In the genomic region with DNA sequence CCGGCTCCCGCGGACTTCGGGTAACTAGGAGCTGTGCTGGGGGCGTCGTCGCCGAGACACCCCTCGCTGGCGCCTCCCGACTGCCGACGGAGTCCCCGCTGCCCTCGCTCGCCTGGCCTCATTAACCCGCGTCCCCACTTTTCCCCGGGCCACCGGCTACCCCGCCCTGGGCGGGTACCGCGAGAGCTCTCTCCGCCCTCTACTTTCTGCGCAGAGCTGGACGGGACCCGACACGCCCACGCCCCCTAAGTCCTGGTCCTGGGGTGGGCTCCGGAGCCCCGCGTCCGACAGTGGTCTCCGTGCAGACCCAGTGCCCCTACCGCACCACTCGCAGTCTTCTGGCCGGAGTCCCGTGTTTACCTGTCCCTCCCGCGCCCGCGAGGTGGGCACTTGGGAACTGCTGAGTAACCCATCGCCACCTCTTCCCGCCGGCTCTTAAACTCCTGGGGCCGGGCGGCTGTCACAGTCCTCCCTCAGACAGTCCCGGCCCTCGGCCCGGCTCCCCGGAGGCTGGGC, we compare ENCODE assay signal across 8 cellular contexts. TPM values are rescaled to one million over a fixed set of nuclear protein-coding genes. Genes with fewer than 3 reads are reported as not detected.
A peak's percentile ranks its signal among the peaks of the same experiment; 100 is the strongest.
DNase-seq lines count a peak whose midpoint lies in the region; ATAC-seq and TF ChIP-seq lines count a peak whose summit lies in the region.

No MANE protein-coding gene starts in this region.

- H3K36me3 ChIP-seq in PC-9 (ENCODE audit: low read depth), result peaks cover 23% of the 10 kb centered on the region
- no peaks in the 10 kb centered on the region for H3K36me3 ChIP-seq in ovary

- no peaks in the 10 kb centered on the region for H3K9me2 ChIP-seq in PC-9 (ENCODE audit: insufficient read depth)

- no peaks in the 10 kb centered on the region for H3K27me3 ChIP-seq in PC-9 (ENCODE audit: insufficient read depth, low read depth)
- H3K27me3 ChIP-seq in foreskin keratinocyte, result no peaks in the 10 kb centered on the region
- no peaks in the 10 kb centered on the region for H3K27me3 ChIP-seq in ovary

- 0 to 1% (median 0%) methylated on average over 48 to 52 of the region's 52 CpGs for whole genome bisulfite sequencing in ovary, 3 donors

- TF ChIP-seq EP300 in ovary (IDR thresholded peaks at IDR 0.05), result no peak

- peak overlapping the region; percentile 89 for H3K4me2 ChIP-seq in PC-9

- in situ Hi-C loops in G401 (cut with HindIII; ENCODE audit: low sequenced_read_pairs), result no loop called here

- TF ChIP-seq POLR2A in ovary (IDR thresholded peaks at IDR 0.05), result no peak

- BruUV-seq in PC-9 (replicated peaks; lab: Mats Ljungman, UMichigan), result no TSS peak

- ATAC-seq in HG03280 (IDR thresholded peaks at IDR 0.05; ENCODE audit: unreplicated experiment) (peak; percentile 17), foreskin keratinocyte (peak; percentile 33)

- peak overlapping the region; percentile 39; the same call in 1 of the 2 replicates for H3K27ac ChIP-seq in PC-9
- peak overlapping the region; percentile 99 for H3K27ac ChIP-seq in foreskin keratinocyte
- H3K27ac ChIP-seq in ovary, result peak overlapping the region in 1 of 2 donors; percentile 47

- H3K4me3 ChIP-seq in PC-9 (peak overlapping the region; percentile 87), ovary (peak overlapping the region; percentile 86)

- TF ChIP-seq CTCF in PC-9 (conservative IDR thresholded peaks at IDR 0.05) (no peak), foreskin keratinocyte (conservative IDR thresholded peaks at IDR 0.05) (no peak), ovary (IDR thresholded peaks at IDR 0.05) (no peak)

- intact Hi-C loops in PC-9 (cut with micrococcal nuclease; ENCODE audit: unreplicated experiment) (loop anchor here (10.0 kb wide), 1 partner anchor 388 kb away; no protein-coding TSS in a partner anchor), ovary (cut with DNase I) (loop anchor here in 2 of 4 donors (2.0 to 10.0 kb wide), 2 partner anchors 24 to 168 kb away; partner anchors contain the start of gene FLOT2 (in 1 of the 2))

- H3K79me2 ChIP-seq in PC-9 (ENCODE audit: low read depth), result peaks cover 46% of the 10 kb centered on the region

- H3K9me3 ChIP-seq in PC-9 (ENCODE audit: insufficient read depth, low read depth) (no peaks in the 10 kb centered on the region), ovary (no peaks in the 10 kb centered on the region)

- POLR2A ChIA-PET in PC-9 (lab: Charles Lee; ENCODE audit: unreplicated experiment), result interaction anchor here (0.6 to 3.5 kb wide), 9 partner anchors 15 to 225 kb away, joined by 3 to 75 read pairs (median 32); partner anchors contain the start of genes ERAL1, PHF12, PROCA1 and TRAF4

- peaks cover 51% of the 10 kb centered on the region for H3K4me1 ChIP-seq in PC-9 (replicated peaks; ENCODE audit: insufficient read depth)
- H3K4me1 ChIP-seq in foreskin keratinocyte, result peaks cover 3% of the 10 kb centered on the region
- peaks cover 7% of the 10 kb centered on the region for H3K4me1 ChIP-seq in ovary (ENCODE audit: insufficient read depth)

- peak overlapping the region; percentile 88 for H2AFZ ChIP-seq in PC-9

- peaks cover 36% of the 10 kb centered on the region for H4K20me1 ChIP-seq in PC-9 (ENCODE audit: insufficient read depth)

- DNase-seq in G401 (ENCODE audit: low spot score) (peak; percentile 35), PC-9 (peak in 1 of 2 experiments; percentile 81), foreskin keratinocyte (peak in 1 of 2 donors; percentile 65), ovary (no peak), cerebellar nuclear complex (lab: John Stamatoyannopoulos, UW) (no peak), globus pallidus (ENCODE audit: low spot score) (no peak)
- peak; percentile 72 for DNase-seq in activated effector memory CD4-positive, alpha-beta T cell treated with Interleukin-2 at 50 U/mL for 16 hours

- peaks cover 72% of the 10 kb centered on the region for H3F3A ChIP-seq in PC-9 (ENCODE audit: insufficient read depth, low read depth)

- CTCF ChIA-PET in PC-9 (lab: Charles Lee), result interaction anchor here (0.6 to 3.5 kb wide), 18 partner anchors 9 to 391 kb away, joined by 3 to 60 read pairs (median 4); partner anchors contain the start of genes BLTP2 and TRAF4

RNA-seq across cellular contexts. Expression of gene TLCD1, which starts 0.4 kb away (rescaled TPM):
- 9.2 and 12.1 TPM in 2 replicates for total RNA-seq in G401 (2014; rRNA removed; shearing (Covaris generic))
- total RNA-seq in PC-9 (2021), result 14.7 and 19.4 TPM in 2 replicates
- total RNA-seq in foreskin keratinocyte, result 11.2 and 17.1 TPM in 2 replicates
- polyA plus RNA-seq in foreskin keratinocyte, result 17.7 and 19.4 TPM in 2 replicates
- total RNA-seq in ovary, result 1 to 10 TPM in 6 of 7 donors, not detected in 1; 1.3 to 7.0 (median 1.6) TPM
- 1 to 10 TPM in 1 of 2 donors, under 1 TPM in 1; 0.75 to 5.1 TPM for polyA plus RNA-seq in ovary

RNA-seq across cellular contexts. Expression of gene NEK8, which starts 2.1 kb away (rescaled TPM):
- total RNA-seq in G401 (2014; rRNA removed; shearing (Covaris generic)), result 10.2 and 15.1 TPM in 2 replicates
- total RNA-seq in PC-9 (2021) (11.5 and 12.1 TPM in 2 replicates), foreskin keratinocyte (3.4 and 3.6 TPM in 2 replicates), ovary (1 to 10 TPM; 2.3 to 8.3 (median 3.4) TPM)
- polyA plus RNA-seq in foreskin keratinocyte (2.0 and 2.1 TPM in 2 replicates), ovary (1 to 10 TPM; 1.9 to 2.2 TPM)

RNA-seq across cellular contexts. Expression of gene RPL23A, which starts 6.7 kb away (rescaled TPM):
- 1,133 and 1,289 TPM in 2 replicates for total RNA-seq in G401 (2014; rRNA removed; shearing (Covaris generic))
- 1,474 and 1,510 TPM in 2 replicates for total RNA-seq in PC-9 (2021)
- 1,328 and 1,341 TPM in 2 replicates for total RNA-seq in foreskin keratinocyte
- 1,847 and 1,895 TPM in 2 replicates for polyA plus RNA-seq in foreskin keratinocyte
- total RNA-seq in ovary, result 1,000 to 10,000 TPM; 1,369 to 3,979 (median 2,659) TPM
- 1,000 to 10,000 TPM; 2,997 to 3,153 TPM for polyA plus RNA-seq in ovary

RNA-seq across cellular contexts. Expression of gene RAB34, which starts 8.8 kb away (rescaled TPM):
- 373 TPM in 2 replicates for total RNA-seq in G401 (2014; rRNA removed; shearing (Covaris generic))
- total RNA-seq in PC-9 (2021), result 161 and 174 TPM in 2 replicates
- total RNA-seq in foreskin keratinocyte, result 160 and 161 TPM in 2 replicates
- polyA plus RNA-seq in foreskin keratinocyte, result 160 and 161 TPM in 2 replicates
- 100 to 1,000 TPM; 149 to 222 (median 169) TPM for total RNA-seq in ovary
- polyA plus RNA-seq in ovary, result 100 to 1,000 TPM; 196 to 208 TPM

RNA-seq across cellular contexts. Expression of gene PROCA1, which starts 14.8 kb away (rescaled TPM):
- total RNA-seq in G401 (2014; rRNA removed; shearing (Covaris generic)), result 2.4 and 17.2 TPM in 2 replicates
- total RNA-seq in PC-9 (2021), result 14.2 and 15.8 TPM in 2 replicates
- total RNA-seq in foreskin keratinocyte, result 0.39 and 0.41 TPM in 2 replicates
- 0.45 and 0.76 TPM in 2 replicates for polyA plus RNA-seq in foreskin keratinocyte
- total RNA-seq in ovary, result 1 to 10 TPM; 4.0 to 6.7 (median 5.0) TPM
- polyA plus RNA-seq in ovary, result 1 to 10 TPM; 2.7 to 6.5 TPM

Comparison
In these comparisons a context has a peak if more than half of its experiments do, and no peak if none do; other contexts are left out.
1. DNase-seq: peak in G401 (single experiment) and activated effector memory CD4-positive, alpha-beta T cell treated with Interleukin-2 at 50 U/mL for 16 hours (single experiment); none in ovary (0 of 5), cerebellar nuclear complex (0 of 2) and globus pallidus (single experiment).